Comparison of ENCODE assay signal across 9 cellular contexts in genomic region chr15:90836296-90836871, GRCh38. TPM values are rescaled to one million over a fixed set of nuclear protein-coding genes. Genes with fewer than 3 reads are reported as not detected.
DNase-seq lines count a peak whose midpoint lies in the region; ATAC-seq and TF ChIP-seq lines count a peak whose summit lies in the region.
"Had no signal": no experiment of that assay in that cellular context is flagged by ENCODE, and none has a peak within 500 bp of the region (broad histone marks: within the 10 kb centered on the region; RNA-seq: fewer than 3 reads in every experiment).

No MANE protein-coding gene starts in this region.

- no peaks in the 10 kb centered on the region for H3K9me3 Mint-ChIP-seq in activated CD8-positive, alpha-beta T cell treated with anti-CD3 and anti-CD28 coated beads, Interleukin-2, amount 10 ng/mL, durations not matched to agents 7 days and 5 days (ENCODE audit: insufficient read depth)

- no peaks in the 10 kb centered on the region for H3K27me3 Mint-ChIP-seq in activated CD8-positive, alpha-beta T cell treated with anti-CD3 and anti-CD28 coated beads, Interleukin-2, amount 10 ng/mL, durations not matched to agents 7 days and 5 days (ENCODE audit: low read depth)

- H3K27ac ChIP-seq in BLaER1 treated with 17β-estradiol and CSF1 and Interleukin-3, amounts not matched to agents 10 nM and 100 nM: peak overlapping the region in 7 of 11 experiments; percentile 30 to 62 (median 38); a peak in 8 of 22 replicates
- H3K27ac ChIP-seq: esophagus squamous epithelium had no signal

- no peaks in the 10 kb centered on the region for H3K36me3 ChIP-seq in BLaER1 treated with 17β-estradiol and CSF1 and Interleukin-3, amounts not matched to agents 10 nM and 100 nM
- H3K36me3 ChIP-seq: esophagus squamous epithelium had no signal

- H3K4me3 ChIP-seq in BLaER1 treated with 17β-estradiol and CSF1 and Interleukin-3, amounts not matched to agents 10 nM and 100 nM: no peak overlapping the region
- H3K4me3 ChIP-seq: esophagus squamous epithelium had no signal

- peak overlapping the region in 5 of 11 experiments; percentile 2 to 29 (median 11); a peak in 6 of 22 replicates for H3K9ac ChIP-seq in BLaER1 treated with 17β-estradiol and CSF1 and Interleukin-3, amounts not matched to agents 10 nM and 100 nM

- CTCF ChIA-PET in activated CD8-positive, alpha-beta T cell treated with anti-CD3 and anti-CD28 coated beads, Interleukin-2, amount 10 ng/mL, durations not matched to agents 7 days and 5 days (lab: Charles Lee): interaction anchor here (1.8 kb wide), 1 partner anchor 9 kb away, joined by 4 read pairs; no protein-coding TSS in a partner anchor

- peak overlapping the region; percentile 83 to 98 (median 90) for H3K4me2 ChIP-seq in BLaER1 treated with 17β-estradiol and CSF1 and Interleukin-3, amounts not matched to agents 10 nM and 100 nM

- H3K9me3 ChIP-seq in BLaER1 treated with 17β-estradiol and CSF1 and Interleukin-3, amounts not matched to agents 10 nM and 100 nM (replicated peaks in 1 of 11): no peaks in the 10 kb centered on the region
- H3K9me3 ChIP-seq: esophagus squamous epithelium had no signal

- H3K36me3 Mint-ChIP-seq in activated CD8-positive, alpha-beta T cell treated with anti-CD3 and anti-CD28 coated beads, Interleukin-2, amount 10 ng/mL, durations not matched to agents 7 days and 5 days (ENCODE audit: low read depth): no peaks in the 10 kb centered on the region

- no peaks in the 10 kb centered on the region for H3K27me3 ChIP-seq in BLaER1 treated with 17β-estradiol and CSF1 and Interleukin-3, amounts not matched to agents 10 nM and 100 nM
- H3K27me3 ChIP-seq: esophagus squamous epithelium had no signal

- no peak overlapping the region for H3K4me3 Mint-ChIP-seq in activated CD8-positive, alpha-beta T cell treated with anti-CD3 and anti-CD28 coated beads, Interleukin-2, amount 10 ng/mL, durations not matched to agents 7 days and 5 days

- TF ChIP-seq POLR2A in GM18505 (IDR thresholded peaks at IDR 0.05; ENCODE audit: borderline replicate concordance, extremely low read depth, insufficient read depth, insufficient read length): no peak

- no peak for ATAC-seq in activated CD8-positive, alpha-beta T cell treated with anti-CD3 and anti-CD28 coated beads, Interleukin-2, amount 10 ng/mL, durations not matched to agents 7 days and 5 days
- peak; percentile 21 for ATAC-seq in left lobe of liver
- no peak for ATAC-seq in GM19397 (IDR thresholded peaks at IDR 0.05; ENCODE audit: unreplicated experiment)
- ATAC-seq in HG03039 (IDR thresholded peaks at IDR 0.05; ENCODE audit: unreplicated experiment): no peak
- no peak for ATAC-seq in GM18505 (IDR thresholded peaks at IDR 0.05; ENCODE audit: unreplicated experiment)

- peaks cover 71% of the 10 kb centered on the region for H3K4me1 Mint-ChIP-seq in activated CD8-positive, alpha-beta T cell treated with anti-CD3 and anti-CD28 coated beads, Interleukin-2, amount 10 ng/mL, durations not matched to agents 7 days and 5 days (ENCODE audit: low read depth)

- no peaks in the 10 kb centered on the region for H4K20me1 ChIP-seq in BLaER1 treated with 17β-estradiol and CSF1 and Interleukin-3, amounts not matched to agents 10 nM and 100 nM

- POLR2A ChIA-PET in activated CD8-positive, alpha-beta T cell treated with anti-CD3 and anti-CD28 coated beads, Interleukin-2, amount 10 ng/mL, durations not matched to agents 7 days and 5 days (lab: Charles Lee): interaction anchor here (4.9 kb wide), 1 partner anchor 15 kb away, joined by 34 read pairs; no protein-coding TSS in a partner anchor

- DNase-seq in HCEC 1CT (peak; percentile 74), left lobe of liver (ENCODE audit: low spot score) (no peak)
- DNase-seq in activated CD8-positive, alpha-beta T cell treated with anti-CD3 and anti-CD28 coated beads, Interleukin-2, amount 10 ng/mL, durations not matched to agents 7 days and 5 days: no peak
- DNase-seq in stimulated activated CD4-positive, alpha-beta T cell treated with anti-CD3 and anti-CD28 coated beads, Interleukin-1b, Interleukin-23, amount 100 ng/mL, for 48 hours: no peak
- DNase-seq: esophagus squamous epithelium had no signal

- peak overlapping the region; percentile 43 for H3K27ac Mint-ChIP-seq in activated CD8-positive, alpha-beta T cell treated with anti-CD3 and anti-CD28 coated beads, Interleukin-2, amount 10 ng/mL, durations not matched to agents 7 days and 5 days

- peaks cover 52 to 98% (median 67%) of the 10 kb centered on the region in 10 experiments for H3K4me1 ChIP-seq in BLaER1 treated with 17β-estradiol and CSF1 and Interleukin-3, amounts not matched to agents 10 nM and 100 nM

RNA-seq across cellular contexts. Expression of gene FURIN, which starts 32.0 kb away (rescaled TPM):
- total RNA-seq in activated CD8-positive, alpha-beta T cell treated with anti-CD3 and anti-CD28 coated beads, Interleukin-2, amount 10 ng/mL, durations not matched to agents 7 days and 5 days: 10 to 100 TPM; 86.0 to 86.5 TPM
- 281 TPM for total RNA-seq in left lobe of liver

RNA-seq across cellular contexts. Expression of gene FES, which starts 47.9 kb away (rescaled TPM):
- 10 to 100 TPM; 10.5 to 11.1 TPM for total RNA-seq in activated CD8-positive, alpha-beta T cell treated with anti-CD3 and anti-CD28 coated beads, Interleukin-2, amount 10 ng/mL, durations not matched to agents 7 days and 5 days
- total RNA-seq in left lobe of liver: 39.4 TPM
